In the genomic region with DNA sequence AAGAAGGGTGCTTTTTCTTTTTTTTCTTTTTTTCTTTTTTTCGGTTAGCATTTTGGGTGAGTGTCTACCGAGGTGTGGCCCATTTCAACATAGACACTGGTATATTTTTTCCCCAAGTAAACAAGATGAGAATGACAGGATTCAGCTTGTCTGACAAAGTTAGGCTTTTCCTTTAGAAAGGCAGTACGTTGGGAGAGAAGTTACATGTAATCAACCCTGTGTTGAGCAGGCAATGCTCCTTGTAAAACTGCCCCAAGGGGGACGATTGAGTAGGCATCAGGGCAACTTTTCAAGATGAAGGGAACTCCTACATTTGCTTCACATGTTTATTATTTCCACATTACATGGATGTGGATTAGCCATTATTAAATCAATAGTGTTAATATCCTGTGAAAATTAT, we compare ENCODE assay signal across 11 cellular contexts. TPM values are rescaled to one million over a fixed set of nuclear protein-coding genes. Genes with fewer than 3 reads are reported as not detected.
DNase-seq lines count a peak whose midpoint lies in the region; ATAC-seq and TF ChIP-seq lines count a peak whose summit lies in the region.
"Had no signal": no experiment of that assay in that cellular context is flagged by ENCODE, and none has a peak within 500 bp of the region (broad histone marks: within the 10 kb centered on the region; RNA-seq: fewer than 3 reads in every experiment).

No MANE protein-coding gene starts in this region.

- H3K4me1 ChIP-seq in PC-3 (ENCODE audit: insufficient read depth, low read length), result peaks cover 47% of the 10 kb centered on the region
- peaks cover 3 to 16% of the 10 kb centered on the region in 2 donors for H3K4me1 ChIP-seq in thoracic aorta (ENCODE audit: control insufficient read depth in 1 of 2, low read depth in 2 of 2)
- H3K4me1 ChIP-seq in HAP-1, result peaks cover 26% of the 10 kb centered on the region

- no peaks in the 10 kb centered on the region for H3K9me3 ChIP-seq in PC-3 (ENCODE audit: low read length)
- H3K9me3 ChIP-seq in thoracic aorta, result no peaks in the 10 kb centered on the region
- H3K9me3 ChIP-seq in HAP-1, result no peaks in the 10 kb centered on the region

- H3K4me2 ChIP-seq in PC-3 (ENCODE audit: low read length), result peak overlapping the region; percentile 86

- H3K27ac ChIP-seq in PC-3 (ENCODE audit: low read length), result no peak overlapping the region; the same call in 1 of the 2 replicates
- H3K27ac ChIP-seq in thoracic aorta, result peak overlapping the region in 1 of 2 donors; percentile 79

- peak overlapping the region; percentile 79 for H3K4me3 Mint-ChIP-seq in MCF 10A (ENCODE audit: unreplicated experiment)
- H3K4me3 Mint-ChIP-seq: endodermal cell had no signal

- CTCF ChIA-PET in PC-3 (lab: Charles Lee) (no interaction called here), MCF 10A (lab: Yijun Ruan, JAX) (interaction anchor here (0.6 to 2.5 kb wide), 12 partner anchors 8 to 842 kb away, joined by 3 to 11 read pairs (median 4); partner anchors contain the start of genes BORCS5 and GSG1)

- H3K27me3 ChIP-seq in PC-3 (ENCODE audit: low read length) (no peaks in the 10 kb centered on the region), thoracic aorta (replicated peaks; ENCODE audit: insufficient read depth) (no peaks in the 10 kb centered on the region), HAP-1 (ENCODE audit: low read depth) (no peaks in the 10 kb centered on the region)

- H3K4me3 ChIP-seq in PC-3 (ENCODE audit: low read length), result peak overlapping the region; percentile 100
- peak overlapping the region; percentile 52 for H3K4me3 ChIP-seq in lower leg skin (ENCODE audit: low read depth, poor library complexity, severe bottlenecking)
- H3K4me3 ChIP-seq in thoracic aorta, result peak overlapping the region; percentile 73
- H3K4me3 ChIP-seq in HAP-1, result no peak overlapping the region

- H2AFZ ChIP-seq in PC-3 (ENCODE audit: low read length), result no peak overlapping the region

- peak overlapping the region; percentile 82 for H3K27ac Mint-ChIP-seq in MCF 10A (ENCODE audit: low read depth, unreplicated experiment)
- H3K27ac Mint-ChIP-seq: endodermal cell had no signal

- H3K36me3 ChIP-seq in PC-3 (ENCODE audit: low read depth, low read length) (peaks cover 47% of the 10 kb centered on the region), thoracic aorta (no peaks in the 10 kb centered on the region), HAP-1 (replicated peaks) (no peaks in the 10 kb centered on the region)

- TF ChIP-seq POLR2A in lower leg skin (IDR thresholded peaks at IDR 0.05), result no peak

- intact Hi-C loops in PC-3 (cut with micrococcal nuclease), result loop anchor here (5.0 kb wide), 1 partner anchor 61 kb away; no protein-coding TSS in a partner anchor
- intact Hi-C loops in MCF 10A (cut with micrococcal nuclease), result no loop called here
- intact Hi-C loops in lower leg skin (cut with DNase I; ENCODE audit: low total_unique reads), result no loop called here
- intact Hi-C loops in head of caudate nucleus (cut with DNase I), result no loop called here

- H3K9me3 Mint-ChIP-seq in MCF 10A (ENCODE audit: unreplicated experiment), result no peaks in the 10 kb centered on the region
- H3K9me3 Mint-ChIP-seq: endodermal cell, T-cell had no signal

- no peak for TF ChIP-seq CTCF in PC-3 (conservative IDR thresholded peaks at IDR 0.05; ENCODE audit: low read depth, low read length)
- no peak for TF ChIP-seq CTCF in MCF 10A (IDR thresholded peaks at IDR 0.05; ENCODE audit: unreplicated experiment)
- TF ChIP-seq CTCF in lower leg skin (IDR thresholded peaks at IDR 0.05), result no peak
- TF ChIP-seq CTCF in thoracic aorta (IDR thresholded peaks at IDR 0.05), result no peak

- H3K79me2 ChIP-seq in PC-3 (ENCODE audit: low read length), result peaks cover 65% of the 10 kb centered on the region

- DNase-seq in PC-3 (no peak), MCF 10A (ENCODE audit: unreplicated experiment) (peak; percentile 45), lower leg skin (ENCODE audit: low spot score in 2 of 2) (no peak), thoracic aorta (ENCODE audit: low spot score) (no peak), head of caudate nucleus (no peak), HAP-1 (ENCODE audit: low spot score in 2 of 2) (no peak)
- DNase-seq in activated effector memory CD4-positive, alpha-beta T cell treated with Interleukin-2 at 50 U/mL for 16 hours, result no peak
- DNase-seq: activated CD8-positive, alpha-beta memory T cell treated with anti-CD3 and anti-CD28 coated beads, Interleukin-2, amount 50 U/mL, for 4 hours; endodermal cell; T-cell had no signal

- peak overlapping the region; percentile 98 for H3K9ac ChIP-seq in PC-3 (ENCODE audit: low read length)

- H3K36me3 Mint-ChIP-seq in MCF 10A (ENCODE audit: insufficient read depth, unreplicated experiment), result peaks cover 34% of the 10 kb centered on the region
- H3K36me3 Mint-ChIP-seq: T-cell had no signal

- POLR2A ChIA-PET in PC-3 (lab: Charles Lee; ENCODE audit: unreplicated experiment), result interaction anchor here (0.7 to 2.2 kb wide), 2 partner anchors 8 to 11 kb away, joined by 3 to 36 read pairs; no protein-coding TSS in a partner anchor
- POLR2A ChIA-PET in MCF 10A (lab: Yijun Ruan, JAX), result interaction anchor here (0.8 to 17.4 kb wide), 23 partner anchors 11 to 408 kb away, joined by 3 to 364 read pairs (median 6); partner anchors contain the start of gene GSG1

- BruUV-seq in PC-3 (replicated peaks; lab: Mats Ljungman, UMichigan) (no TSS peak), MCF 10A (replicated peaks; lab: Mats Ljungman, UMichigan) (no TSS peak)

- no peaks in the 10 kb centered on the region for H3K27me3 Mint-ChIP-seq in MCF 10A (ENCODE audit: insufficient read depth, unreplicated experiment)

- 6 to 8% methylated on average over 4 of the region's 4 CpGs for WGBS in lower leg skin, 2 donors

- H3K4me1 Mint-ChIP-seq in MCF 10A (ENCODE audit: insufficient read depth, unreplicated experiment), result peaks cover 62% of the 10 kb centered on the region

- peaks cover 57% of the 10 kb centered on the region for H4K20me1 ChIP-seq in PC-3 (ENCODE audit: low read length)

- in situ Hi-C loops in HAP-1 (cut with MboI; ENCODE audit: low sequenced_read_pairs), result no loop called here

- H3K9me2 ChIP-seq in PC-3 (replicated peaks; ENCODE audit: low read length), result no peaks in the 10 kb centered on the region

- H3F3A ChIP-seq in PC-3 (ENCODE audit: low read length, unreplicated experiment), result no peaks in the 10 kb centered on the region

- ATAC-seq in PC-3 (no peak), thoracic aorta (ENCODE audit: insufficient number of reproducible peaks, low FRiP score, low read depth) (no peak)
- ATAC-seq: HepG2, T-cell had no signal

RNA-seq across cellular contexts. Expression of gene EMP1, which starts 1.7 kb away (rescaled TPM):
- total RNA-seq in PC-3 (2014; rRNA removed) (158 and 187 TPM in 2 replicates), MCF 10A (2022) (193 and 230 TPM in 2 replicates), lower leg skin (100 to 1,000 TPM; 237 to 838 (median 402) TPM), thoracic aorta (1,000 to 10,000 TPM in 1 of 2 donors, 100 to 1,000 TPM in 1; 295 to 1,389 TPM)
